Comparison of ENCODE assay signal across 8 cellular contexts in genomic region chr5:148912714-148913398, GRCh38.
DNase-seq lines count a peak whose midpoint lies in the region; ATAC-seq, FAIRE-seq and TF ChIP-seq lines count a peak whose summit lies in the region.

No MANE protein-coding gene starts in this region.

- no peak overlapping the region for H3K4me3 Mint-ChIP-seq in natural killer cell treated with Interleukin-12 subunit alpha and Interleukin-12 subunit beta and Interleukin-15 and Interleukin-18, amount 100 ng/mL, for 72 hours

- TF ChIP-seq POLR2A in breast epithelium (IDR thresholded peaks at IDR 0.05), result no peak

- peak; percentile 33 for ATAC-seq in left lung
- no peak for ATAC-seq in natural killer cell treated with Interleukin-12 subunit alpha and Interleukin-12 subunit beta and Interleukin-15 and Interleukin-18, amount 100 ng/mL, for 72 hours

- in situ Hi-C loops in ACHN (cut with HindIII; ENCODE audit: low pct_ligation_motif_present, low pct_unique_long_range_greater_than_20kb, low sequenced_read_pairs), result no loop called here

- DNase-seq in ACHN (peak; percentile 92), HTR-8/SVneo (ENCODE audit: insufficient read length, low spot score) (peak; percentile 85), breast epithelium (ENCODE audit: low spot score in 2 of 2) (peak in 1 of 2 donors; percentile 88), left lung (no peak), middle frontal gyrus (ENCODE audit: extremely low spot score, low spot score) (no peak), NOMO-1 treated with DMSO at 0.1 percent for 48 hours (lab: John Stamatoyannopoulos, UW; ENCODE audit: unreplicated experiment) (no peak)
- no peak for DNase-seq in effector CD4-positive, alpha-beta T cell
- no peak for DNase-seq in natural killer cell treated with Interleukin-12 subunit alpha and Interleukin-12 subunit beta and Interleukin-15 and Interleukin-18, amount 100 ng/mL, for 72 hours (ENCODE audit: low spot score)

- no peaks in the 10 kb centered on the region for H3K9me3 Mint-ChIP-seq in natural killer cell treated with Interleukin-12 subunit alpha and Interleukin-12 subunit beta and Interleukin-15 and Interleukin-18, amount 100 ng/mL, for 72 hours

- no peak overlapping the region for H3K27ac Mint-ChIP-seq in natural killer cell treated with Interleukin-12 subunit alpha and Interleukin-12 subunit beta and Interleukin-15 and Interleukin-18, amount 100 ng/mL, for 72 hours

- H3K4me1 Mint-ChIP-seq in natural killer cell treated with Interleukin-12 subunit alpha and Interleukin-12 subunit beta and Interleukin-15 and Interleukin-18, amount 100 ng/mL, for 72 hours (ENCODE audit: low read depth in 2 of 2), result peaks cover 17% of the 10 kb centered on the region in 2 donors

- no peaks in the 10 kb centered on the region for H3K36me3 ChIP-seq in breast epithelium
- H3K36me3 ChIP-seq in left lung, result no peaks in the 10 kb centered on the region

- no peaks in the 10 kb centered on the region for H3K27me3 ChIP-seq in breast epithelium
- H3K27me3 ChIP-seq in left lung, result no peaks in the 10 kb centered on the region

- no peaks in the 10 kb centered on the region for H3K4me1 ChIP-seq in breast epithelium
- H3K4me1 ChIP-seq in left lung, result peaks cover 12 to 63% of the 10 kb centered on the region in 2 donors

- peak; percentile 88 for FAIRE-seq in HTR-8/SVneo (lab: Jason Lieb, UNC)

- H3K4me3 ChIP-seq in breast epithelium (no peak overlapping the region), left lung (no peak overlapping the region)

- TF ChIP-seq CTCF in breast epithelium (IDR thresholded peaks at IDR 0.05) (peak in 2 of 3 donors; percentile 25 to 49), left lung (IDR thresholded peaks at IDR 0.05) (no peak)

- intact Hi-C loops in breast epithelium (cut with DNase I; ENCODE audit: low total_unique reads), result no loop called here
- intact Hi-C loops in left lung (cut with DNase I), result no loop called here

- H3K27me3 Mint-ChIP-seq in natural killer cell treated with Interleukin-12 subunit alpha and Interleukin-12 subunit beta and Interleukin-15 and Interleukin-18, amount 100 ng/mL, for 72 hours, result no peaks in the 10 kb centered on the region

- H3K9me3 ChIP-seq in breast epithelium (no peaks in the 10 kb centered on the region), left lung (no peaks in the 10 kb centered on the region)

- H3K27ac ChIP-seq in breast epithelium, result peak overlapping the region; percentile 76 to 85
- H3K27ac ChIP-seq in left lung, result peak overlapping the region in 1 of 2 donors; percentile 60

- no peaks in the 10 kb centered on the region for H3K36me3 Mint-ChIP-seq in natural killer cell treated with Interleukin-12 subunit alpha and Interleukin-12 subunit beta and Interleukin-15 and Interleukin-18, amount 100 ng/mL, for 72 hours

Comparison
In these comparisons a context has a peak if more than half of its experiments do, and no peak if none do; other contexts are left out.
1. DNase-seq: peak in ACHN (single experiment) and HTR-8/SVneo (single experiment); none in left lung (0 of 2), middle frontal gyrus (single experiment), effector CD4-positive, alpha-beta T cell (single experiment), natural killer cell treated with Interleukin-12 subunit alpha and Interleukin-12 subunit beta and Interleukin-15 and Interleukin-18, amount 100 ng/mL, for 72 hours (single experiment) and NOMO-1 treated with DMSO at 0.1 percent for 48 hours (single experiment).
2. CTCF ChIP-seq: peak in breast epithelium (2 of 3); none in left lung (0 of 2).